Comparison of ENCODE assay signal across 23 cellular contexts in the genomic region with DNA sequence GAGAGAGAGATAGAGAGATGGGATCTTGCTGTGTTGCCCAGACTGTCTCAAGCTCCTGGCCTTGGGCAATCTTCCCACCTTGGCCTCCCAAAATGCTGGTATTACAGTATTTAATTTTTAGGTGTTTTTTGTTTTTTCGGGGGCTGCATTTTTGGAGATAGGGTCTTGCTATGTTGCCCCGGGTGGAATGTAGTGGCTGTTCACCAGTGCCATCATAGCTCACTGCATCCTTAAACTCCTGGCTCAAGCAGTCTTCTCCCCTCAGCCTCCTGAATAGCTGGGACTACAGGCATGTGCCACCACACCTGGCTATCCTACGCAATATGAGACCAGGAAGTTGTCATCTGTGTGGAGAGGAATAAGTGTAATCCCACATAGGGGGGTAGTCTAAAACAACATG.
"Had no signal": no experiment of that assay in that cellular context is flagged by ENCODE, and none has a peak within 500 bp of the region (broad histone marks: within the 10 kb centered on the region; RNA-seq: fewer than 3 reads in every experiment).

No MANE protein-coding gene starts in this region.

- H3K4me1 ChIP-seq: Peyer's patch, SJSA1 had no signal

- H3K9me3 ChIP-seq: Peyer's patch, SJSA1 had no signal

- DNase-seq: activated CD4-positive, alpha-beta memory T cell treated with anti-CD3 and anti-CD28 coated beads for 36 hours; activated CD4-positive, alpha-beta T cell treated with anti-CD3 and anti-CD28 coated beads, Interleukin-2, amount 10 ng/mL, durations not matched to agents 24 days and 14 days; activated CD4-positive, CD25-positive, alpha-beta regulatory T cell treated with anti-CD3 and anti-CD28 coated beads, Interleukin-2, amount 50 U/mL, for 72 hours; activated CD8-positive, alpha-beta memory T cell treated with anti-CD3 and anti-CD28 coated beads for 24 hours; activated effector memory CD4-positive, alpha-beta T cell treated with anti-CD3 and anti-CD28 coated beads, Interleukin-2, amount 50 U/mL, for 16 hours; activated naive CD4-positive, alpha-beta T cell treated with Interleukin-2 at 50 U/mL for 16 hours; activated naive CD8-positive, alpha-beta T cell treated with anti-CD3 and anti-CD28 coated beads for 36 hours; brain microvascular endothelial cell; cerebellar nuclear complex; IMR-90; KG1; MV-4-11; NCI-H1105; NCI-H1436; NCI-H1694 treated with DMSO at 0.1 percent for 48 hours; NCI-H2081; NCI-H446; NCI-H524; Right ventricle myocardium superior; SW 1271 had no signal

- H3K4me3 ChIP-seq: cardiac muscle cell, Peyer's patch, SJSA1 had no signal

- H3K36me3 ChIP-seq: brain microvascular endothelial cell, cardiac muscle cell, Peyer's patch had no signal

- H3K27me3 ChIP-seq: brain microvascular endothelial cell, cardiac muscle cell, Peyer's patch, SJSA1 had no signal

- H3K27ac ChIP-seq: brain microvascular endothelial cell, cardiac muscle cell, Peyer's patch, SJSA1 had no signal
